Comparison of ENCODE assay signal across 33 cellular contexts in genomic region chr17:14407541-14407940, GRCh38.
"Had no signal": no experiment of that assay in that cellular context is flagged by ENCODE, and none has a peak within 500 bp of the region (broad histone marks: within the 10 kb centered on the region; RNA-seq: fewer than 3 reads in every experiment).

No MANE protein-coding gene starts in this region.

- ATAC-seq: activated naive CD4-positive, alpha-beta T cell treated with anti-CD3 and anti-CD28 coated beads, Interleukin-2, amount 50 U/mL, for 72 hours; activated naive CD8-positive, alpha-beta T cell treated with anti-CD3 and anti-CD28 coated beads, Interleukin-2, amount 50 U/mL, for 24 hours; activated T-cell treated with anti-CD3 and anti-CD28 coated beads, Interleukin-2, amount 50 U/mL, for 4 hours; activated T-cell treated with anti-CD3 and anti-CD28 coated beads, Interleukin-2, amount 50 U/mL, for 72 hours; activated T-helper 17 cell treated with anti-CD3 and anti-CD28 coated beads, Interleukin-2, amount 50 U/mL, for 72 hours; body of pancreas had no signal

- H3K4me1 ChIP-seq: adrenal gland, ascending aorta, body of pancreas, breast epithelium had no signal

- H3K27me3 ChIP-seq: adrenal gland, ascending aorta, body of pancreas, brain microvascular endothelial cell, breast epithelium, cardiac muscle cell had no signal

- H3K4me3 ChIP-seq: adrenal gland, ascending aorta, body of pancreas, breast epithelium, cardiac muscle cell had no signal

- FAIRE-seq: astrocyte, bronchial epithelial cell had no signal

- H3K9me3 ChIP-seq: adrenal gland, ascending aorta, body of pancreas had no signal

- DNase-seq: activated effector memory CD4-positive, alpha-beta T cell treated with anti-CD3 and anti-CD28 coated beads, Interleukin-2, amount 50 U/mL, for 16 hours; activated effector memory CD4-positive, alpha-beta T cell treated with Interleukin-2 at 50 U/mL for 16 hours; activated gamma-delta T cell; activated gamma-delta T cell treated with Interleukin-2 at 50 U/mL for 16 hours; activated naive CD4-positive, alpha-beta T cell; activated naive CD4-positive, alpha-beta T cell treated with anti-CD3 and anti-CD28 coated beads for 36 hours; activated naive CD4-positive, alpha-beta T cell treated with anti-CD3 and anti-CD28 coated beads, Interleukin-2, amount 10 ng/mL, durations not matched to agents 7 days and 5 days; activated naive CD4-positive, alpha-beta T cell treated with anti-CD3 and anti-CD28 coated beads, Interleukin-2, amount 50 U/mL, for 16 hours; activated naive CD4-positive, alpha-beta T cell treated with Interleukin-2 at 50 U/mL for 16 hours; activated naive CD8-positive, alpha-beta T cell treated with anti-CD3 and anti-CD28 coated beads for 36 hours; activated naive CD8-positive, alpha-beta T cell treated with anti-CD3 and anti-CD28 coated beads, Interleukin-2, amount 10 ng/mL, durations not matched to agents 7 days and 5 days; activated naive CD8-positive, alpha-beta T cell treated with anti-CD3 and anti-CD28 coated beads, Interleukin-2, amount 50 U/mL, for 24 hours; activated T-cell treated with anti-CD3 and anti-CD28 coated beads, Interleukin-2, amount 50 U/mL, for 24 hours; activated T-cell treated with anti-CD3 and anti-CD28 coated beads, Interleukin-2, amount 50 U/mL, for 4 hours; activated T-cell treated with anti-CD3 and anti-CD28 coated beads, Interleukin-2, amount 50 U/mL, for 48 hours; activated T-cell treated with anti-CD3 and anti-CD28 coated beads, Interleukin-2, amount 50 U/mL, for 72 hours; adrenal gland; amniotic stem cell; amygdala; anterior cingulate cortex; aorta; body of pancreas; brain microvascular endothelial cell; caudate nucleus; central memory CD4-positive, alpha-beta T cell; cerebellar nuclear complex had no signal

- H3K27ac ChIP-seq: adrenal gland, ascending aorta, body of pancreas, brain microvascular endothelial cell, breast epithelium, cardiac muscle cell had no signal

- H3K36me3 ChIP-seq: adrenal gland, ascending aorta, brain microvascular endothelial cell, breast epithelium, cardiac muscle cell had no signal
